Comparison of ENCODE assay signal across 25 cellular contexts in genomic region chr3:129346690-129347440, GRCh38.
DNase-seq lines count a peak whose midpoint lies in the region; ATAC-seq and TF ChIP-seq lines count a peak whose summit lies in the region.
"Had no signal": no experiment of that assay in that cellular context is flagged by ENCODE, and none has a peak within 500 bp of the region (broad histone marks: within the 10 kb centered on the region; RNA-seq: fewer than 3 reads in every experiment).

No MANE protein-coding gene starts in this region.

- TF ChIP-seq POLR2A in thyroid gland (IDR thresholded peaks at IDR 0.05) (no peak), testis (IDR thresholded peaks at IDR 0.05) (no peak)

- intact Hi-C loops in thyroid gland (cut with DNase I) (no loop called here), testis (cut with DNase I; ENCODE audit: low total_unique reads) (no loop called here)

- no peak overlapping the region for H3K4me3 ChIP-seq in BLaER1 treated with 17β-estradiol and CSF1 and Interleukin-3, amounts not matched to agents 10 nM and 100 nM
- H3K4me3 ChIP-seq in thyroid gland (replicated peaks in 1 of 3) (no peak overlapping the region), testis (no peak overlapping the region)
- H3K4me3 ChIP-seq: breast epithelium, dorsolateral prefrontal cortex, psoas muscle, spleen had no signal

- peak; percentile 56 for ATAC-seq in SK-N-SH treated with all-trans-retinoic acid at 6 μM for 48 hours
- no peak for ATAC-seq in activated naive CD8-positive, alpha-beta T cell treated with anti-CD3 and anti-CD28 coated beads, Interleukin-2, amount 50 U/mL, for 24 hours
- ATAC-seq: activated CD8-positive, alpha-beta T cell treated with anti-CD3 and anti-CD28 coated beads, Interleukin-2, amount 10 ng/mL, durations not matched to agents 7 days and 5 days; CD8-positive, alpha-beta T cell; natural killer cell treated with Interleukin-12 subunit alpha and Interleukin-12 subunit beta and Interleukin-15 and Interleukin-18, amount 100 ng/mL, for 72 hours; psoas muscle had no signal

- H3K36me3 ChIP-seq in BLaER1 treated with 17β-estradiol and CSF1 and Interleukin-3, amounts not matched to agents 10 nM and 100 nM: no peaks in the 10 kb centered on the region
- H3K36me3 ChIP-seq in KOPT-K1 (ENCODE audit: insufficient read depth, low read length): no peaks in the 10 kb centered on the region
- no peaks in the 10 kb centered on the region for H3K36me3 ChIP-seq in thyroid gland
- no peaks in the 10 kb centered on the region for H3K36me3 ChIP-seq in testis (ENCODE audit: low read depth, missing control alignments)
- H3K36me3 ChIP-seq: breast epithelium, spleen had no signal

- no peaks in the 10 kb centered on the region for H3K36me3 Mint-ChIP-seq in mesothelial cell of epicardium
- no peaks in the 10 kb centered on the region for H3K36me3 Mint-ChIP-seq in activated naive CD8-positive, alpha-beta T cell treated with anti-CD3 and anti-CD28 coated beads, Interleukin-2, amount 50 U/mL, for 24 hours (ENCODE audit: low read depth)
- H3K36me3 Mint-ChIP-seq: activated naive CD8-positive, alpha-beta T cell treated with anti-CD3 and anti-CD28 coated beads for 36 hours; CD8-positive, alpha-beta T cell; natural killer cell treated with Interleukin-12 subunit alpha and Interleukin-12 subunit beta and Interleukin-15 and Interleukin-18, amount 100 ng/mL, for 72 hours had no signal

- DNase-seq in mesothelial cell of epicardium (ENCODE audit: low spot score in 2 of 2, unreplicated experiment in 2 of 2): no peak
- DNase-seq in thyroid gland: no peak
- no peak for DNase-seq in activated naive CD8-positive, alpha-beta T cell treated with anti-CD3 and anti-CD28 coated beads, Interleukin-2, amount 50 U/mL, for 24 hours
- DNase-seq in HUDEP-2 (lab: John Stamatoyannopoulos, UW; ENCODE audit: unreplicated experiment in 76 of 76): no peak
- no peak for DNase-seq in testis
- DNase-seq: activated B cell treated with CpG ODN at 0.5 μM for 24 hours; activated CD8-positive, alpha-beta T cell treated with anti-CD3 and anti-CD28 coated beads, Interleukin-2, amount 10 ng/mL, durations not matched to agents 7 days and 5 days; activated naive CD8-positive, alpha-beta T cell treated with anti-CD3 and anti-CD28 coated beads for 36 hours; activated T-cell treated with anti-CD3 and anti-CD28 coated beads, Interleukin-2, amount 50 U/mL, for 48 hours; CD8-positive, alpha-beta T cell; foreskin fibroblast; mesendoderm; NCI-H2081 treated with DMSO at 0.1 percent for 48 hours; NCI-H748 treated with DMSO at 0.1 percent for 48 hours; spleen had no signal

- peaks cover 19 to 38% (median 30%) of the 10 kb centered on the region in 11 experiments for H3K27me3 ChIP-seq in BLaER1 treated with 17β-estradiol and CSF1 and Interleukin-3, amounts not matched to agents 10 nM and 100 nM
- no peaks in the 10 kb centered on the region for H3K27me3 ChIP-seq in thyroid gland
- no peaks in the 10 kb centered on the region for H3K27me3 ChIP-seq in testis
- H3K27me3 ChIP-seq: breast epithelium had no signal

- peak overlapping the region; percentile 48 for H3K4me3 Mint-ChIP-seq in mesothelial cell of epicardium
- H3K4me3 Mint-ChIP-seq in activated naive CD8-positive, alpha-beta T cell treated with anti-CD3 and anti-CD28 coated beads, Interleukin-2, amount 50 U/mL, for 24 hours: no peak overlapping the region
- H3K4me3 Mint-ChIP-seq: activated B cell treated with CpG ODN at 0.5 μM for 24 hours; activated CD8-positive, alpha-beta T cell treated with anti-CD3 and anti-CD28 coated beads, Interleukin-2, amount 10 ng/mL, durations not matched to agents 7 days and 5 days; activated naive CD8-positive, alpha-beta T cell treated with anti-CD3 and anti-CD28 coated beads for 36 hours; CD8-positive, alpha-beta T cell; natural killer cell treated with Interleukin-12 subunit alpha and Interleukin-12 subunit beta and Interleukin-15 and Interleukin-18, amount 100 ng/mL, for 72 hours; T-helper 2 cell treated with Interferon-gamma antibody and Interleukin-4, amounts not matched to agents 5 μg/mL and 100 μg/mL, for 36 hours had no signal

- H3K9me3 Mint-ChIP-seq in mesothelial cell of epicardium: no peaks in the 10 kb centered on the region
- H3K9me3 Mint-ChIP-seq in activated naive CD8-positive, alpha-beta T cell treated with anti-CD3 and anti-CD28 coated beads, Interleukin-2, amount 50 U/mL, for 24 hours: no peaks in the 10 kb centered on the region
- H3K9me3 Mint-ChIP-seq: activated B cell treated with CpG ODN at 0.5 μM for 24 hours; activated naive CD8-positive, alpha-beta T cell treated with anti-CD3 and anti-CD28 coated beads for 36 hours; CD8-positive, alpha-beta T cell; natural killer cell treated with Interleukin-12 subunit alpha and Interleukin-12 subunit beta and Interleukin-15 and Interleukin-18, amount 100 ng/mL, for 72 hours; T-helper 2 cell treated with Interferon-gamma antibody and Interleukin-4, amounts not matched to agents 5 μg/mL and 100 μg/mL, for 36 hours had no signal

- peaks cover 34% of the 10 kb centered on the region for H3K4me1 Mint-ChIP-seq in mesothelial cell of epicardium
- peaks cover 6% of the 10 kb centered on the region for H3K4me1 Mint-ChIP-seq in activated naive CD8-positive, alpha-beta T cell treated with anti-CD3 and anti-CD28 coated beads, Interleukin-2, amount 50 U/mL, for 24 hours

- no peak overlapping the region for H3K9ac ChIP-seq in BLaER1 treated with 17β-estradiol and CSF1 and Interleukin-3, amounts not matched to agents 10 nM and 100 nM

- H3K4me2 ChIP-seq in BLaER1 treated with 17β-estradiol and CSF1 and Interleukin-3, amounts not matched to agents 10 nM and 100 nM: peak overlapping the region; percentile 20 to 64 (median 54); a peak in 20 of 22 replicates

- peak overlapping the region; percentile 74 for H3K27ac Mint-ChIP-seq in mesothelial cell of epicardium
- H3K27ac Mint-ChIP-seq in activated naive CD8-positive, alpha-beta T cell treated with anti-CD3 and anti-CD28 coated beads, Interleukin-2, amount 50 U/mL, for 24 hours: no peak overlapping the region
- H3K27ac Mint-ChIP-seq: activated B cell treated with CpG ODN at 0.5 μM for 24 hours; activated CD8-positive, alpha-beta T cell treated with anti-CD3 and anti-CD28 coated beads, Interleukin-2, amount 10 ng/mL, durations not matched to agents 7 days and 5 days; activated naive CD8-positive, alpha-beta T cell treated with anti-CD3 and anti-CD28 coated beads for 36 hours; CD8-positive, alpha-beta T cell; natural killer cell treated with Interleukin-12 subunit alpha and Interleukin-12 subunit beta and Interleukin-15 and Interleukin-18, amount 100 ng/mL, for 72 hours; T-helper 2 cell treated with Interferon-gamma antibody and Interleukin-4, amounts not matched to agents 5 μg/mL and 100 μg/mL, for 36 hours had no signal

- peaks cover 6 to 24% (median 19%) of the 10 kb centered on the region in 10 experiments; a peak in 18 of 20 replicates for H3K4me1 ChIP-seq in BLaER1 treated with 17β-estradiol and CSF1 and Interleukin-3, amounts not matched to agents 10 nM and 100 nM
- H3K4me1 ChIP-seq in thyroid gland: peaks cover 12 to 22% of the 10 kb centered on the region in 2 donors
- peaks cover 16% of the 10 kb centered on the region for H3K4me1 ChIP-seq in testis
- H3K4me1 ChIP-seq: psoas muscle had no signal

- no peaks in the 10 kb centered on the region for H3K27me3 Mint-ChIP-seq in mesothelial cell of epicardium (ENCODE audit: low read depth)
- H3K27me3 Mint-ChIP-seq in activated naive CD8-positive, alpha-beta T cell treated with anti-CD3 and anti-CD28 coated beads, Interleukin-2, amount 50 U/mL, for 24 hours: peaks cover 15% of the 10 kb centered on the region

- H4K20me1 ChIP-seq in BLaER1 treated with 17β-estradiol and CSF1 and Interleukin-3, amounts not matched to agents 10 nM and 100 nM: no peaks in the 10 kb centered on the region

- TF ChIP-seq CTCF in mesothelial cell of epicardium (IDR thresholded peaks at IDR 0.05; ENCODE audit: unreplicated experiment) (no peak), thyroid gland (IDR thresholded peaks at IDR 0.05) (no peak), testis (IDR thresholded peaks at IDR 0.05) (no peak)

- no peak overlapping the region for H3K27ac ChIP-seq in BLaER1 treated with 17β-estradiol and CSF1 and Interleukin-3, amounts not matched to agents 10 nM and 100 nM
- H3K27ac ChIP-seq in KOPT-K1 (ENCODE audit: low read depth, low read length, poor library complexity, severe bottlenecking): peak overlapping the region; percentile 49
- H3K27ac ChIP-seq in thyroid gland: no peak overlapping the region
- H3K27ac ChIP-seq in testis: no peak overlapping the region
- H3K27ac ChIP-seq: breast epithelium, dorsolateral prefrontal cortex, epithelial cell of prostate, HL-60, psoas muscle had no signal

- peaks cover 0 to 1% (median 0%) of the 10 kb centered on the region in 11 experiments; a peak in 1 of 22 replicates for H3K9me3 ChIP-seq in BLaER1 treated with 17β-estradiol and CSF1 and Interleukin-3, amounts not matched to agents 10 nM and 100 nM (replicated peaks in 1 of 11)
- H3K9me3 ChIP-seq in KOPT-K1 (ENCODE audit: insufficient read depth, low read length, poor library complexity, severe bottlenecking) (no peaks in the 10 kb centered on the region), thyroid gland (no peaks in the 10 kb centered on the region), testis (no peaks in the 10 kb centered on the region)
- H3K9me3 ChIP-seq: breast epithelium, psoas muscle, spleen had no signal

- WGBS in thyroid gland, 2 donors: 28 to 32% methylated on average over 10 to 12 of the region's 12 CpGs
- 60 to 70% methylated on average over 12 of the region's 12 CpGs for WGBS in testis, 2 donors

TF ChIP-seq in SK-N-SH treated with all-trans-retinoic acid at 6 μM for 48 hours, 23 proteins besides CTCF, POLR2A, EP300 and RAD21 (continues in another document):
- no peak for TF ChIP-seq ZFP3 (CRISPR knock-in tag; IDR thresholded peaks at IDR 0.05)
- TF ChIP-seq ESRRG (CRISPR knock-in tag; IDR thresholded peaks at IDR 0.05): no peak
